1 cellular context compared by ENCODE assay signal in genomic region chr11:78290293-78291176, GRCh38.
TF ChIP-seq lines count a peak whose summit lies in the region.

No MANE protein-coding gene starts in this region.

TF ChIP-seq in HepG2, 621 proteins besides CTCF, POLR2A, EP300 and RAD21 (continued from another document and continues in another):
- no peak for TF ChIP-seq ZNF569 (CRISPR knock-in tag; IDR thresholded peaks at IDR 0.05; ENCODE audit: borderline replicate concordance)
- TF ChIP-seq ZNF883 (CRISPR knock-in tag; IDR thresholded peaks at IDR 0.05; ENCODE audit: not compliant biosample characterization): no peak
- TF ChIP-seq ZNF484 (CRISPR knock-in tag; IDR thresholded peaks at IDR 0.05; ENCODE audit: borderline replicate concordance, low read depth): no peak
- no peak for TF ChIP-seq ATF7-NPFF (CRISPR knock-in tag; IDR thresholded peaks at IDR 0.05; ENCODE audit: low read depth)
- peak; percentile 93 for TF ChIP-seq ZNF556 (CRISPR knock-in tag; IDR thresholded peaks at IDR 0.05; ENCODE audit: borderline replicate concordance)
- TF ChIP-seq ZBTB4 (CRISPR knock-in tag; IDR thresholded peaks at IDR 0.05; ENCODE audit: borderline replicate concordance): no peak
- peak; percentile 86 for TF ChIP-seq ZNF781 (CRISPR knock-in tag; IDR thresholded peaks at IDR 0.05; ENCODE audit: borderline replicate concordance, not compliant biosample characterization)
- 0 out of 2 replicates have a peak, but pooled peaks have one; percentile 52 for TF ChIP-seq DDIT3 (CRISPR knock-in tag; IDR thresholded peaks at IDR 0.05)
- TF ChIP-seq XRCC5 (optimal IDR thresholded peaks at IDR 0.05; ENCODE audit: low read length): no peak
- TF ChIP-seq ZKSCAN8 (CRISPR knock-in tag; IDR thresholded peaks at IDR 0.05; ENCODE audit: borderline replicate concordance): peak; percentile 94; the same call in 1 of the 2 replicates
- TF ChIP-seq HDAC2 (CRISPR knock-in tag; IDR thresholded peaks at IDR 0.05): peak; percentile 99
- TF ChIP-seq RBAK (CRISPR knock-in tag; IDR thresholded peaks at IDR 0.05): 0 out of 2 replicates have a peak, but pooled peaks have one; percentile 41
- TF ChIP-seq ZSCAN21 (CRISPR knock-in tag; IDR thresholded peaks at IDR 0.05; ENCODE audit: borderline replicate concordance): no peak; the same call in 1 of the 2 replicates
- no peak for TF ChIP-seq ZNF879 (CRISPR knock-in tag; IDR thresholded peaks at IDR 0.05)
- TF ChIP-seq NFAT5 (CRISPR knock-in tag; IDR thresholded peaks at IDR 0.05): no peak
- no peak for TF ChIP-seq ZNF260 (CRISPR knock-in tag; IDR thresholded peaks at IDR 0.05; ENCODE audit: borderline replicate concordance, low read depth)
- peak; percentile 97 for TF ChIP-seq SMYD3 (CRISPR knock-in tag; IDR thresholded peaks at IDR 0.05)
- peak; percentile 98 for TF ChIP-seq RXRB (CRISPR knock-in tag; IDR thresholded peaks at IDR 0.05; ENCODE audit: borderline replicate concordance)
- no peak for TF ChIP-seq EED (CRISPR knock-in tag; IDR thresholded peaks at IDR 0.05)
- TF ChIP-seq HNF4A (CRISPR knock-in tag; IDR thresholded peaks at IDR 0.05): peak; percentile 96
- no peak for TF ChIP-seq MTF2 (CRISPR knock-in tag; IDR thresholded peaks at IDR 0.05; ENCODE audit: borderline replicate concordance)
- no peak for TF ChIP-seq REL (CRISPR knock-in tag; conservative IDR thresholded peaks at IDR 0.05)
- TF ChIP-seq PRDM15 (CRISPR knock-in tag; IDR thresholded peaks at IDR 0.05): no peak
- TF ChIP-seq ZNF274 (CRISPR knock-in tag; IDR thresholded peaks at IDR 0.05): no peak; the same call in 1 of the 2 replicates
- no peak for TF ChIP-seq JDP2 (CRISPR knock-in tag; IDR thresholded peaks at IDR 0.05; ENCODE audit: borderline replicate concordance)
- TF ChIP-seq HMG20A (CRISPR knock-in tag; IDR thresholded peaks at IDR 0.05; ENCODE audit: borderline replicate concordance): peak; percentile 99
- no peak for TF ChIP-seq NFE2L1 (CRISPR knock-in tag; IDR thresholded peaks at IDR 0.05; ENCODE audit: borderline replicate concordance)
- TF ChIP-seq, protein P1, sequence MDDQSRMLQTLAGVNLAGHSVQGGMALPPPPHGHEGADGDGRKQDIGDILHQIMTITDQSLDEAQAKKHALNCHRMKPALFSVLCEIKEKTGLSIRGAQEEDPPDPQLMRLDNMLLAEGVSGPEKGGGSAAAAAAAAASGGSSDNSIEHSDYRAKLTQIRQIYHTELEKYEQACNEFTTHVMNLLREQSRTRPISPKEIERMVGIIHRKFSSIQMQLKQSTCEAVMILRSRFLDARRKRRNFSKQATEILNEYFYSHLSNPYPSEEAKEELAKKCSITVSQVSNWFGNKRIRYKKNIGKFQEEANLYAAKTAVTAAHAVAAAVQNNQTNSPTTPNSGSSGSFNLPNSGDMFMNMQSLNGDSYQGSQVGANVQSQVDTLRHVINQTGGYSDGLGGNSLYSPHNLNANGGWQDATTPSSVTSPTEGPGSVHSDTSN (CRISPR knock-in tag; IDR thresholded peaks at IDR 0.05; ENCODE audit: borderline replicate concordance): no peak
- TF ChIP-seq RARA (CRISPR knock-in tag; IDR thresholded peaks at IDR 0.05): peak; percentile 95
- peak; percentile 59; the same call in 1 of the 3 replicates for TF ChIP-seq MXI1 (IDR thresholded peaks at IDR 0.05; ENCODE audit: borderline replicate concordance, low read depth, low read length)
- no peak for TF ChIP-seq IRX3 (CRISPR knock-in tag; IDR thresholded peaks at IDR 0.05; ENCODE audit: borderline replicate concordance, low read depth)
- no peak for TF ChIP-seq ZKSCAN1 (IDR thresholded peaks at IDR 0.05; ENCODE audit: low read length)
- no peak for TF ChIP-seq REXO4 (CRISPR knock-in tag; IDR thresholded peaks at IDR 0.05; ENCODE audit: borderline replicate concordance)
- peak; percentile 87 for TF ChIP-seq HNF4G (IDR thresholded peaks at IDR 0.05; ENCODE audit: borderline replicate concordance, low read depth, low read length)
- peak; percentile 74 for TF ChIP-seq HNF4G (CRISPR knock-in tag; IDR thresholded peaks at IDR 0.05; ENCODE audit: borderline replicate concordance, low read depth)
- TF ChIP-seq ZBTB1 (CRISPR knock-in tag; IDR thresholded peaks at IDR 0.05; ENCODE audit: borderline replicate concordance): no peak
- peak; percentile 37 for TF ChIP-seq ASH2L (IDR thresholded peaks at IDR 0.05; ENCODE audit: insufficient read length, low read depth, low read length)
- TF ChIP-seq NR0B2 (CRISPR knock-in tag; IDR thresholded peaks at IDR 0.05): no peak
- peak; percentile 94 for TF ChIP-seq ZSCAN9 (CRISPR knock-in tag; IDR thresholded peaks at IDR 0.05; ENCODE audit: borderline replicate concordance)
- TF ChIP-seq ZNF850 (CRISPR knock-in tag; conservative IDR thresholded peaks at IDR 0.05): no peak
- no peak for TF ChIP-seq ZNF296 (CRISPR knock-in tag; conservative IDR thresholded peaks at IDR 0.05)
- no peak for TF ChIP-seq KLF13 (CRISPR knock-in tag; IDR thresholded peaks at IDR 0.05)
- no peak for TF ChIP-seq TP53 (CRISPR knock-in tag; conservative IDR thresholded peaks at IDR 0.05)
- TF ChIP-seq ZBTB33 (CRISPR knock-in tag; IDR thresholded peaks at IDR 0.05): peak; percentile 90
- TF ChIP-seq EHMT2 (IDR thresholded peaks at IDR 0.05; ENCODE audit: borderline replicate concordance, low read depth, low read length): peak; percentile 84; the same call in 1 of the 2 replicates
- TF ChIP-seq HMG20B (CRISPR knock-in tag; conservative IDR thresholded peaks at IDR 0.05): peak; percentile 97
- no peak for TF ChIP-seq ARNT (IDR thresholded peaks at IDR 0.05)
- TF ChIP-seq, protein P2, sequence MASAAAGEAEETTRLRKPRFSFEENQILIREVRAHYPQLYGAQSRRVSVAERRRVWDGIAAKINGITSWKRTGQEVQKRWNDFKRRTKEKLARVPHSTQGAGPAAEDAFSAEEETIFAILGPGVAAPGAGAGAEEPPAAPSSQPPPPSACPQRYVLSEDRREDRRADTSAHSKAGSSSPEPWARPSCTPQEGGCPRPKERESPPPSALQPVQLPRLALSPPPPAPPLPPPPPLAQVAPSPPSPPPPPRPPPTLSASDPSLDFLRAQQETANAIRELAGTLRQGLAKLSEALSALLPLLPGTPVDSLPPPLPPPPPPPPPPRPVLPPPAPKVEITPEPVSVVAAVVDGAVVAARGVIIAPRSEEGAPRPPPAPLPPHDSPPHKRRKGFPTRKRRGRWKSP (CRISPR knock-in tag; IDR thresholded peaks at IDR 0.05): peak; percentile 79; the same call in 1 of the 2 replicates
- peak; percentile 85; the same call in 1 of the 2 replicates for TF ChIP-seq HOXD1 (CRISPR knock-in tag; IDR thresholded peaks at IDR 0.05)
- TF ChIP-seq ZNF740 (CRISPR knock-in tag; IDR thresholded peaks at IDR 0.05): no peak
